ENCODE assay signal across 1 cellular context in genomic region chr5:14915291-14915976, GRCh38.
TF ChIP-seq lines count a peak whose summit lies in the region.

No MANE protein-coding gene starts in this region.

TF ChIP-seq in HepG2, 621 proteins besides CTCF, POLR2A, EP300 and RAD21 (continued from another document and continues in another):
- TF ChIP-seq HNF1A (IDR thresholded peaks at IDR 0.05; ENCODE audit: low read depth) (no peak), HNF1A (CRISPR knock-in tag; IDR thresholded peaks at IDR 0.05; ENCODE audit: borderline replicate concordance) (no peak), FOSL2 (CRISPR knock-in tag; IDR thresholded peaks at IDR 0.05) (0 out of 2 replicates have a peak, but pooled peaks have one; percentile 33), GABPB1 (CRISPR knock-in tag; IDR thresholded peaks at IDR 0.05) (no peak), KDM6A (CRISPR knock-in tag; IDR thresholded peaks at IDR 0.05; ENCODE audit: low read depth) (peak; percentile 71), ZNF234 (CRISPR knock-in tag; conservative IDR thresholded peaks at IDR 0.05) (no peak), HIC2 (CRISPR knock-in tag; IDR thresholded peaks at IDR 0.05; ENCODE audit: low read depth) (no peak), CERS6 (CRISPR knock-in tag; IDR thresholded peaks at IDR 0.05) (no peak), PRDM4 (CRISPR knock-in tag; IDR thresholded peaks at IDR 0.05; ENCODE audit: borderline replicate concordance) (no peak), PBX2 (CRISPR knock-in tag; IDR thresholded peaks at IDR 0.05) (no peak), ZNF609 (CRISPR knock-in tag; IDR thresholded peaks at IDR 0.05; ENCODE audit: borderline replicate concordance) (peak; percentile 55; the same call in 1 of the 2 replicates), ARID2 (CRISPR knock-in tag; IDR thresholded peaks at IDR 0.05; ENCODE audit: borderline replicate concordance) (no peak), ZNF710 (CRISPR knock-in tag; IDR thresholded peaks at IDR 0.05; ENCODE audit: borderline replicate concordance) (no peak), NFYB (CRISPR knock-in tag; IDR thresholded peaks at IDR 0.05) (no peak), ELK4 (CRISPR knock-in tag; IDR thresholded peaks at IDR 0.05; ENCODE audit: borderline replicate concordance) (no peak), ZBTB38 (CRISPR knock-in tag; IDR thresholded peaks at IDR 0.05) (no peak), SOX6 (IDR thresholded peaks at IDR 0.05) (no peak), SOX6 (CRISPR knock-in tag; IDR thresholded peaks at IDR 0.05) (peak; percentile 62), CEBPG (CRISPR knock-in tag; IDR thresholded peaks at IDR 0.05) (no peak), HMG20B (CRISPR knock-in tag; conservative IDR thresholded peaks at IDR 0.05) (no peak), ZNF362 (CRISPR knock-in tag; IDR thresholded peaks at IDR 0.05; ENCODE audit: borderline replicate concordance) (no peak), ZBTB34 (CRISPR knock-in tag; IDR thresholded peaks at IDR 0.05) (no peak), ZNF660 (CRISPR knock-in tag; IDR thresholded peaks at IDR 0.05; ENCODE audit: borderline replicate concordance, low read depth) (no peak), HDAC2 (CRISPR knock-in tag; IDR thresholded peaks at IDR 0.05) (peak; percentile 61), MAZ (IDR thresholded peaks at IDR 0.05; ENCODE audit: borderline replicate concordance, low read depth, low read length) (no peak), MAZ (CRISPR knock-in tag; IDR thresholded peaks at IDR 0.05; ENCODE audit: low read depth) (no peak), ZNF350 (CRISPR knock-in tag; IDR thresholded peaks at IDR 0.05; ENCODE audit: borderline replicate concordance, low read depth) (no peak), SIN3B (IDR thresholded peaks at IDR 0.05; ENCODE audit: low read length) (no peak), MYNN (CRISPR knock-in tag; IDR thresholded peaks at IDR 0.05; ENCODE audit: low read depth) (no peak), CENPBD1 (CRISPR knock-in tag; IDR thresholded peaks at IDR 0.05; ENCODE audit: borderline replicate concordance, low read depth) (no peak), CREBL2 (CRISPR knock-in tag; IDR thresholded peaks at IDR 0.05; ENCODE audit: borderline replicate concordance) (no peak)
